In the genomic region with DNA sequence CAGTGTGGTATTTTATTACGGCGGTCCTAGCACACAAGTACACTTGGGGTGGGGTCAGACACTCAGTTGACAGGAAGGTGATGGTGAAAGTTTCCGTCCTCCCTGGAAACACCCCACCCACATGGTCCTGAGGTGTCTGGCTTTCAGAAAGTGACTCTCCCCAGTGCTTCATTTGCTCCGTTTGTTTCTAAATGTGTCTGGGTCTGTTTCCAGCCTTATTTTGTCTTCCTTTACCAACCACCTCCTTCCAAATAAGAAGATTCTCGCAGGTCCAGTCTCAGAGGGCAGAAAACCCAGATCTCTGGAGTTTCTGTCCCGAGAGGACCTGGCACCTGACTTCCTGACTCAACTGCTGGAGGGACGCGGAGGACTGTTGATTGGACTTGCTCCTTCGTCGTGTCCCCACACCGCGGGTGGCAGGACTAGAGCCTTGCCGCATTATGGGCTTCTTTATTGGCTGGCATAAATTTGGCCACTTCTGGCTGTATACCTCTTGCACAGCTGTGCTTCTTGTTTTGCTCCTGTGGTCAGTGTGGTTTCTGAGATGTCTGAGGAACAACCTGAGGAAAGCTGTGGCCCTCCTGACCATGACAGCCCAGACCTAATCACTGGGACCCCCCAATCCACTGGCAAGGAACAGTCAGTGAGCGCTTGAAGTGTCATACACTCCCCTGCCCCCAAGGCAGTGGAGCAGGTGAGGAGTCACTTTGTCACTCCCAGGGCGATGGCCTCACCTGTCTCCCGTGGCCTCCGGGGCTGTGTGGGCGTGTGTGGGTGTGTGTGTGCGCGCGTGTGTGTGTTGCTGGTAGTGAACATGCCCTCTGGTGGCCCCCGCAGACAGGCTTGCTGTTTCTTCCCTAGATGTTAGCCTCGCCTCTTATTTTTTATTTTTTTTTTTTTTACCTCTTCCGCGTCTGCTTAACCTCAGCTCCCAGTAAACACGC, we compare ENCODE assay signal across 9 cellular contexts. TPM values are rescaled to one million over a fixed set of nuclear protein-coding genes. Genes with fewer than 3 reads are reported as not detected.
DNase-seq lines count a peak whose midpoint lies in the region; ATAC-seq and TF ChIP-seq lines count a peak whose summit lies in the region.
"Had no signal": no experiment of that assay in that cellular context is flagged by ENCODE, and none has a peak within 500 bp of the region (broad histone marks: within the 10 kb centered on the region; RNA-seq: fewer than 3 reads in every experiment).

No MANE protein-coding gene starts in this region.

- peak in 1 of 2 experiments; percentile 16; a peak in 2 of 4 replicates for TF ChIP-seq CTCF in GM23338 (conservative IDR thresholded peaks at IDR 0.05; ENCODE audit: low read depth in 2 of 2)

- peaks cover 2% of the 10 kb centered on the region; the same call in 2 of the 3 replicates for H3K4me1 Mint-ChIP-seq in GM23338
- H3K4me1 Mint-ChIP-seq in central memory CD8-positive, alpha-beta T cell: peaks cover 28% of the 10 kb centered on the region

- H3F3A ChIP-seq in GM23338 (replicated peaks; ENCODE audit: low read depth): no peaks in the 10 kb centered on the region

- peak; percentile 32 for ATAC-seq in GM23338
- ATAC-seq in central memory CD8-positive, alpha-beta T cell (replicated peaks; ENCODE audit: extremely low read depth, poor library complexity, severe bottlenecking): peak; percentile 41
- ATAC-seq: A549 had no signal

- peaks cover 7% of the 10 kb centered on the region for H3K27me3 Mint-ChIP-seq in GM23338 (ENCODE audit: insufficient read depth, low read depth, poor library complexity)
- H3K27me3 Mint-ChIP-seq in central memory CD8-positive, alpha-beta T cell: no peaks in the 10 kb centered on the region

- no peak overlapping the region for H2AFZ ChIP-seq in GM23338

- H3K36me3 Mint-ChIP-seq in GM23338 (ENCODE audit: low read depth): peaks cover 4% of the 10 kb centered on the region; the same call in 1 of the 3 replicates
- H3K36me3 Mint-ChIP-seq in central memory CD8-positive, alpha-beta T cell (ENCODE audit: insufficient read depth): peaks cover 4% of the 10 kb centered on the region

- H3K4me3 Mint-ChIP-seq in GM23338: no peak overlapping the region
- H3K4me3 Mint-ChIP-seq in central memory CD8-positive, alpha-beta T cell: peak overlapping the region; percentile 73

- H3K27ac ChIP-seq in BLaER1: peak overlapping the region; percentile 97
- H3K27ac ChIP-seq in GM23338 (ENCODE audit: low read depth): no peak overlapping the region
- H3K27ac ChIP-seq: A549 had no signal

- H3K36me3 ChIP-seq in BLaER1 (no peaks in the 10 kb centered on the region), GM23338 (ENCODE audit: insufficient read depth) (no peaks in the 10 kb centered on the region)

- peaks cover 60% of the 10 kb centered on the region for H3K4me1 ChIP-seq in BLaER1
- no peaks in the 10 kb centered on the region for H3K4me1 ChIP-seq in GM23338 (ENCODE audit: insufficient read depth)

- no peaks in the 10 kb centered on the region for H3K9me3 Mint-ChIP-seq in GM23338
- H3K9me3 Mint-ChIP-seq in central memory CD8-positive, alpha-beta T cell: no peaks in the 10 kb centered on the region

- H3K9me3 ChIP-seq in BLaER1: peaks cover 15% of the 10 kb centered on the region
- H3K9me3 ChIP-seq: A549 had no signal

- DNase-seq in GM23338 (ENCODE audit: low spot score) (peak; percentile 24), T-helper 22 cell (ENCODE audit: low read depth) (peak; percentile 28), NCI-H1105 (lab: John Stamatoyannopoulos, UW) (no peak), NCI-H1417 treated with DMSO at 0.1 percent for 48 hours (lab: John Stamatoyannopoulos, UW) (no peak), NCI-H226 (no peak)
- peak in 1 of 2 donors; percentile 23 for DNase-seq in central memory CD8-positive, alpha-beta T cell (ENCODE audit: low spot score in 2 of 2)
- DNase-seq in stimulated activated CD8-positive, alpha-beta memory T cell treated with anti-CD3 and anti-CD28 coated beads, Interleukin-7, amount 100 ng/mL, for 24 hours (ENCODE audit: low read depth): peak; percentile 47

- H3K4me2 ChIP-seq in BLaER1 (peak overlapping the region; percentile 85), GM23338 (no peak overlapping the region)
- H3K4me2 ChIP-seq: A549 had no signal

- peak overlapping the region; percentile 81 for H3K9ac ChIP-seq in BLaER1

- H3K27ac Mint-ChIP-seq in GM23338: no peak overlapping the region
- H3K27ac Mint-ChIP-seq in central memory CD8-positive, alpha-beta T cell (ENCODE audit: low read depth): peak overlapping the region; percentile 93

- H3K9me2 ChIP-seq in GM23338 (ENCODE audit: insufficient read depth): no peaks in the 10 kb centered on the region

- H3K27me3 ChIP-seq in BLaER1 (no peaks in the 10 kb centered on the region), GM23338 (ENCODE audit: insufficient read depth) (no peaks in the 10 kb centered on the region)

- H3K79me2 ChIP-seq in GM23338 (replicated peaks; ENCODE audit: insufficient read depth): no peaks in the 10 kb centered on the region

- peak overlapping the region; percentile 52 for H3K4me3 ChIP-seq in BLaER1
- H3K4me3 ChIP-seq in GM23338: no peak overlapping the region
- H3K4me3 ChIP-seq: A549 had no signal

- H4K20me1 ChIP-seq in BLaER1 (no peaks in the 10 kb centered on the region), GM23338 (replicated peaks; ENCODE audit: insufficient read depth) (no peaks in the 10 kb centered on the region)

TF ChIP-seq in GM23338, 12 proteins besides CTCF, POLR2A, EP300 and RAD21 (continues in another document):
- TF ChIP-seq NANOG (IDR thresholded peaks at IDR 0.05; ENCODE audit: borderline replicate concordance) (no peak), STAT1 (IDR thresholded peaks at IDR 0.05; ENCODE audit: unreplicated experiment) (no peak), EZH2 (IDR thresholded peaks at IDR 0.05; ENCODE audit: low read depth, unreplicated experiment) (no peak), ZNF114 (CRISPR knock-in tag; IDR thresholded peaks at IDR 0.05) (no peak)
- TF ChIP-seq, protein P1, sequence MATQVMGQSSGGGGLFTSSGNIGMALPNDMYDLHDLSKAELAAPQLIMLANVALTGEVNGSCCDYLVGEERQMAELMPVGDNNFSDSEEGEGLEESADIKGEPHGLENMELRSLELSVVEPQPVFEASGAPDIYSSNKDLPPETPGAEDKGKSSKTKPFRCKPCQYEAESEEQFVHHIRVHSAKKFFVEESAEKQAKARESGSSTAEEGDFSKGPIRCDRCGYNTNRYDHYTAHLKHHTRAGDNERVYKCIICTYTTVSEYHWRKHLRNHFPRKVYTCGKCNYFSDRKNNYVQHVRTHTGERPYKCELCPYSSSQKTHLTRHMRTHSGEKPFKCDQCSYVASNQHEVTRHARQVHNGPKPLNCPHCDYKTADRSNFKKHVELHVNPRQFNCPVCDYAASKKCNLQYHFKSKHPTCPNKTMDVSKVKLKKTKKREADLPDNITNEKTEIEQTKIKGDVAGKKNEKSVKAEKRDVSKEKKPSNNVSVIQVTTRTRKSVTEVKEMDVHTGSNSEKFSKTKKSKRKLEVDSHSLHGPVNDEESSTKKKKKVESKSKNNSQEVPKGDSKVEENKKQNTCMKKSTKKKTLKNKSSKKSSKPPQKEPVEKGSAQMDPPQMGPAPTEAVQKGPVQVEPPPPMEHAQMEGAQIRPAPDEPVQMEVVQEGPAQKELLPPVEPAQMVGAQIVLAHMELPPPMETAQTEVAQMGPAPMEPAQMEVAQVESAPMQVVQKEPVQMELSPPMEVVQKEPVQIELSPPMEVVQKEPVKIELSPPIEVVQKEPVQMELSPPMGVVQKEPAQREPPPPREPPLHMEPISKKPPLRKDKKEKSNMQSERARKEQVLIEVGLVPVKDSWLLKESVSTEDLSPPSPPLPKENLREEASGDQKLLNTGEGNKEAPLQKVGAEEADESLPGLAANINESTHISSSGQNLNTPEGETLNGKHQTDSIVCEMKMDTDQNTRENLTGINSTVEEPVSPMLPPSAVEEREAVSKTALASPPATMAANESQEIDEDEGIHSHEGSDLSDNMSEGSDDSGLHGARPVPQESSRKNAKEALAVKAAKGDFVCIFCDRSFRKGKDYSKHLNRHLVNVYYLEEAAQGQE (IDR thresholded peaks at IDR 0.05; ENCODE audit: unreplicated experiment): no peak

RNA-seq across cellular contexts. Expression of gene MEX3C, which starts 45.6 kb away (rescaled TPM):
- 109 and 118 TPM in 2 replicates for total RNA-seq in GM23338 (2014; rRNA removed; shearing (Covaris generic))
- 28.8 and 30.9 TPM in 2 replicates for polyA plus RNA-seq in GM23338 (2016; fragmentation: Nextera tagmentation; extraction: Ambion mirVana)

Comparison
In these comparisons a context has a peak if more than half of its experiments do, and no peak if none do; other contexts are left out.
1. DNase-seq: peak in GM23338 (single experiment), T-helper 22 cell (single experiment) and stimulated activated CD8-positive, alpha-beta memory T cell treated with anti-CD3 and anti-CD28 coated beads, Interleukin-7, amount 100 ng/mL, for 24 hours (single experiment); none in NCI-H1105 (single experiment), NCI-H1417 treated with DMSO at 0.1 percent for 48 hours (single experiment) and NCI-H226 (single experiment).